ENCODE assay signal across 11 cellular contexts in the genomic region with DNA sequence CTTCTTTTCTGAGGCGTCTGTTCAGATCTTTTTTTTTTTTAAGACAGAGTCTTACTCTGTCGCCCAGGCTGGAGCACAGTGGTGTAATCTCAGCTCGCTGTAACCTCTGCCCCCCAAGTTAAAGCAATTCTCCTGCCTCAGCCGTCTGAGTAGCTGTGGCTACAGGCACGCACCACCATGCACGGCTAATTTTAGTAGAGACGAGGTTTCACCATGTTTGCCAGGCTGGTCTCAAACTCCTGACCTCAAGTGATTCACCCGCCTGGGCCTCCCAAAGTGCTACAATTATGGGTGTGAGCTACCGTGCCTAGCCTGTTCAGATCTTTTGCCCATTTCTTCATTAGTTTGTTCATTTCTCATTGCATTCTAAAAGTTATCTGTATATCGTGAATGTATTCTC. TPM values are rescaled to one million over a fixed set of nuclear protein-coding genes. Genes with fewer than 3 reads are reported as not detected.
"Had no signal": no experiment of that assay in that cellular context is flagged by ENCODE, and none has a peak within 500 bp of the region (broad histone marks: within the 10 kb centered on the region; RNA-seq: fewer than 3 reads in every experiment).

No MANE protein-coding gene starts in this region.

- H3K4me3 Mint-ChIP-seq: GM23338, H9, HFFc6 had no signal

- H3K4me1 Mint-ChIP-seq: GM23338, H9 had no signal

- ATAC-seq: GM23338, HCT116 had no signal

- H3K27ac ChIP-seq: GM23248 had no signal

- DNase-seq: GM23248, GOT3, H7, H9, HCEC 1CT, HFFc6 had no signal

- H3K4me3 ChIP-seq: GM23248, GM23338, HAP-1 had no signal

- H3K36me3 ChIP-seq: HAP-1 had no signal

- H3K4me2 ChIP-seq: GM23338 had no signal

- H3K4me1 ChIP-seq: HAP-1 had no signal

- H3K9me3 Mint-ChIP-seq: GM23338, HFFc6 had no signal

- H3K27ac Mint-ChIP-seq: GM23338, H9, HFFc6 had no signal

- H2AFZ ChIP-seq: GM23248, GM23338 had no signal

- H3K9me3 ChIP-seq: HAP-1 had no signal

- H3K9ac ChIP-seq: GM23248 had no signal

RNA-seq across cellular contexts. Expression of a gene that starts 55.1 kb away (rescaled TPM):
- total RNA-seq: GM23248, H1, H4, H7, H9, HFFc6 had no signal
- polyA plus RNA-seq: GM23248 had no signal
